ENCODE assay signal across 14 cellular contexts in the genomic region with DNA sequence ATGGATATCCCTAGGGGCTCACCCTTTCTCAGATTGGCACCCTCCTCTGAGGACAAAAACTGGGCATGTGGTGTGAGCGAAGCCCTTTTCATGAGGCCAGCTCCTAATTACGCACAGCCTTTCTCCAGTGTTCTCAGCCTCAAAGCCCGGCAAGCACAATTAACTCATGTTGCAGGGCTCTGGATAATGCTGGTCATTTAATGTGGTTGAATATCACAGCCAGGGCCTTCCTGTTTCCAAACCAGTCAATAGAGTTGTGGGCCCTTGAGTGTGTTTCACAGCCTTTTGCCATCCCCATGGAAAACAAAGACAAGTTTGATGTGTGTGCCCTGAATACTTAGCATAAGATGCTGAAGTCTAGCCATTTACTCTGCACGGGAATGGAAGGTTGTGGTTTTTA.
"Had no signal": no experiment of that assay in that cellular context is flagged by ENCODE, and none has a peak within 500 bp of the region (broad histone marks: within the 10 kb centered on the region; RNA-seq: fewer than 3 reads in every experiment).

No MANE protein-coding gene starts in this region.

- H3K4me3 ChIP-seq: transverse colon, vagina had no signal

- H3K9ac ChIP-seq: parathyroid adenoma had no signal

- H3K27me3 ChIP-seq: foreskin keratinocyte, transverse colon, vagina had no signal

- H3K9me3 ChIP-seq: transverse colon, vagina had no signal

- H2AFZ ChIP-seq: parathyroid adenoma had no signal

- DNase-seq: activated CD4-positive, alpha-beta T cell treated with anti-CD3 and anti-CD28 coated beads, Interleukin-2, amount 50 U/mL, for 48 hours; activated naive CD4-positive, alpha-beta T cell treated with anti-CD3 and anti-CD28 coated beads, Interleukin-2, amount 10 ng/mL, durations not matched to agents 7 days and 5 days; central memory CD4-positive, alpha-beta T cell; effector CD8-positive, alpha-beta T cell; foreskin keratinocyte; retina; stimulated activated CD4-positive, alpha-beta T cell treated with anti-CD3 and anti-CD28 coated beads, Interleukin-4, amount 100 ng/mL, for 1 hour; stimulated activated naive CD4-positive, alpha-beta T cell; T-helper 17 cell; transverse colon; WERI-Rb-1 had no signal

- ATAC-seq: foreskin keratinocyte, T-helper 17 cell had no signal

- H3K27ac ChIP-seq: foreskin keratinocyte, parathyroid adenoma, transverse colon, vagina, WERI-Rb-1 had no signal

- H3K36me3 Mint-ChIP-seq: activated naive CD4-positive, alpha-beta T cell treated with anti-CD3 and anti-CD28 coated beads, Interleukin-2, amount 10 ng/mL, durations not matched to agents 7 days and 5 days had no signal

- H3K27ac Mint-ChIP-seq: activated naive CD4-positive, alpha-beta T cell treated with anti-CD3 and anti-CD28 coated beads, Interleukin-2, amount 10 ng/mL, durations not matched to agents 7 days and 5 days; activated T-helper 2 cell treated with anti-CD3 and anti-CD28 coated beads, Interferon-gamma antibody, Interleukin-2, Interleukin-4, amounts not matched to agents 10 μg/mL and 5 μg/mL and 100 μg/mL, durations not matched to agents 14 hours and 24 hours and 36 hours; T-helper 17 cell had no signal

- H3K79me2 ChIP-seq: parathyroid adenoma had no signal

- H3K4me1 ChIP-seq: foreskin keratinocyte had no signal

- H3K27me3 Mint-ChIP-seq: activated naive CD4-positive, alpha-beta T cell treated with anti-CD3 and anti-CD28 coated beads, Interleukin-2, amount 10 ng/mL, durations not matched to agents 7 days and 5 days; T-helper 17 cell had no signal

- H3K4me3 Mint-ChIP-seq: activated naive CD4-positive, alpha-beta T cell treated with anti-CD3 and anti-CD28 coated beads, Interleukin-2, amount 10 ng/mL, durations not matched to agents 7 days and 5 days; T-helper 17 cell had no signal

- H3K36me3 ChIP-seq: transverse colon, vagina, WERI-Rb-1 had no signal
